In the genomic region with DNA sequence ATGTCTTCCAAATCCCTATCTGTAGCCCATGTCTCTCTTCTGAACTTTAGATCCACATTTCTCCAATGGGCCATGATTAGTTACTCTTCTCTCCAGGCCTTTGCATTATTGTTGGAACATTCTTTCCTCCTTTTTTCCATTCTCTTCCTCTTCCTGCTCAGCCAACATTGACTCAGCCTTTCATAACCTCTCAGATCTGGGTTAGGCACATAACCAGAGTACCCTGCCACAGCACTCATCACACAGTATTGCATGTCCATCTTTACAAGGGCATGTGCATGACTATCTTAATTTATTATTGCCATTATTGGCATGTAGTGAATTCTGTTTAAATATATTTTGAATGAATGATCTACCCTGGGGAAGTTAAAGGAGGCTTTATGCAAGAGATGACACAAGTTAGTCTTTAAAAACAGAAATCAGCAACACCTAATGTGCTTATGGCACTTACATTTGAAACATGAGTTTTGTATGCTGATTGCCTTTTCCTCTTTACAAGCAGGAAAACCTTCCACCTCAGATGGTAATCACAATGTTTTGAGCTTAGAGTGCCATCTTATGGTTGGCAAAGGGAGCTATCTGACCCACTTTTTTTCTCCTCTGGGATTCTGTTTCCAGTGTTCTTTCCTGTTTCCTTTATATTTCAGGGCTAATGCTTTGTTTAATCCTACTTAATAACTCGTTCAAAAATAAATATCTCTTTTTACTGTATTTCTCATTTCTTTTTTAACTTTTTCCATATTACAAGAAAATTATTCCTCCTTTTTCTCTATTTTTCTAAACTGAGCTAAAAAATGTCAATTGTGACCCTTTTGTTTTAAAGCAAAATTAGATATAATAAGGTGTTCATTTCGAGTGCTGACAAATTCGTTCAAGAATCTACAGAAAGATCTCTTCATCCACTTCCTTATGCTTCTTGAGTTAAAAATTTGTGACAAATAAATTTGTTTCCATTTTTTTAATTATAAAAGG, we compare ENCODE assay signal across 1 cellular context.
TF ChIP-seq lines count a peak whose summit lies in the region.

No MANE protein-coding gene starts in this region.

TF ChIP-seq in liver, 16 proteins besides CTCF, POLR2A, EP300 and RAD21 (continued from another document):
- no peak for TF ChIP-seq REST (IDR thresholded peaks at IDR 0.05)
- no peak for TF ChIP-seq FOXA1 (IDR thresholded peaks at IDR 0.05)
- no peak for TF ChIP-seq SP1 (IDR thresholded peaks at IDR 0.05)
- TF ChIP-seq TAF1 (conservative IDR thresholded peaks at IDR 0.05), result no peak
